Comparison of ENCODE assay signal across 24 cellular contexts in genomic region chr21:38314534-38314933, GRCh38. TPM values are rescaled to one million over a fixed set of nuclear protein-coding genes. Genes with fewer than 3 reads are reported as not detected.
"Had no signal": no experiment of that assay in that cellular context is flagged by ENCODE, and none has a peak within 500 bp of the region (broad histone marks: within the 10 kb centered on the region; RNA-seq: fewer than 3 reads in every experiment).

No MANE protein-coding gene starts in this region.

- ATAC-seq: activated CD4-positive, CD25-positive, alpha-beta regulatory T cell treated with anti-CD3 and anti-CD28 coated beads, Interleukin-2, amount 50 U/mL, for 24 hours; activated T-cell treated with anti-CD3 and anti-CD28 coated beads, Interleukin-2, amount 50 U/mL, for 72 hours; gastroesophageal sphincter; natural killer cell; sciatic nerve; stimulated activated effector memory CD8-positive, alpha-beta T cell treated with anti-CD3 and anti-CD28 coated beads, Interleukin-12 subunit alpha, Interleukin-12 subunit beta, amount 100 ng/mL, for 72 hours; T-helper 17 cell had no signal

- H3K4me1 Mint-ChIP-seq: activated CD4-positive, alpha-beta memory T cell treated with anti-CD3 and anti-CD28 coated beads, Interleukin-2, amount 10 ng/mL, durations not matched to agents 7 days and 5 days; activated CD4-positive, alpha-beta T cell treated with anti-CD3 and anti-CD28 coated beads, Interleukin-2, amount 10 ng/mL, durations not matched to agents 24 days and 14 days; activated naive CD4-positive, alpha-beta T cell treated with anti-CD3 and anti-CD28 coated beads, Interleukin-2, amount 10 ng/mL, durations not matched to agents 7 days and 5 days; natural killer cell; stimulated activated effector memory CD8-positive, alpha-beta T cell treated with anti-CD3 and anti-CD28 coated beads, Interleukin-12 subunit alpha, Interleukin-12 subunit beta, amount 100 ng/mL, for 72 hours had no signal

- H3K27me3 Mint-ChIP-seq: activated CD4-positive, alpha-beta memory T cell treated with anti-CD3 and anti-CD28 coated beads, Interleukin-2, amount 10 ng/mL, durations not matched to agents 7 days and 5 days; activated CD4-positive, alpha-beta T cell treated with anti-CD3 and anti-CD28 coated beads, Interleukin-2, amount 10 ng/mL, durations not matched to agents 24 days and 14 days had no signal

- H3K27ac Mint-ChIP-seq: activated CD4-positive, alpha-beta memory T cell treated with anti-CD3 and anti-CD28 coated beads, Interleukin-2, amount 10 ng/mL, durations not matched to agents 7 days and 5 days; activated CD4-positive, alpha-beta T cell treated with anti-CD3 and anti-CD28 coated beads, Interleukin-2, amount 10 ng/mL, durations not matched to agents 24 days and 14 days; activated naive CD4-positive, alpha-beta T cell treated with anti-CD3 and anti-CD28 coated beads, Interleukin-2, amount 10 ng/mL, durations not matched to agents 7 days and 5 days; activated T-cell treated with anti-CD3 and anti-CD28 coated beads, Interleukin-2, amount 50 U/mL, for 72 hours; endodermal cell; natural killer cell; stimulated activated effector memory CD8-positive, alpha-beta T cell treated with anti-CD3 and anti-CD28 coated beads, Interleukin-12 subunit alpha, Interleukin-12 subunit beta, amount 100 ng/mL, for 72 hours; T-helper 17 cell had no signal

- H3K36me3 ChIP-seq: gastroesophageal sphincter had no signal

- H3K4me3 ChIP-seq: gastroesophageal sphincter had no signal

- H3K36me3 Mint-ChIP-seq: activated naive CD4-positive, alpha-beta T cell treated with anti-CD3 and anti-CD28 coated beads, Interleukin-2, amount 10 ng/mL, durations not matched to agents 7 days and 5 days; natural killer cell; stimulated activated effector memory CD8-positive, alpha-beta T cell treated with anti-CD3 and anti-CD28 coated beads, Interleukin-12 subunit alpha, Interleukin-12 subunit beta, amount 100 ng/mL, for 72 hours had no signal

- H3K9me3 ChIP-seq: gastroesophageal sphincter had no signal

- H3K9me3 Mint-ChIP-seq: activated CD4-positive, alpha-beta memory T cell treated with anti-CD3 and anti-CD28 coated beads, Interleukin-2, amount 10 ng/mL, durations not matched to agents 7 days and 5 days; activated naive CD4-positive, alpha-beta T cell treated with anti-CD3 and anti-CD28 coated beads, Interleukin-2, amount 10 ng/mL, durations not matched to agents 7 days and 5 days; activated T-cell treated with anti-CD3 and anti-CD28 coated beads, Interleukin-2, amount 50 U/mL, for 72 hours; endodermal cell; natural killer cell; stimulated activated effector memory CD8-positive, alpha-beta T cell treated with anti-CD3 and anti-CD28 coated beads, Interleukin-12 subunit alpha, Interleukin-12 subunit beta, amount 100 ng/mL, for 72 hours had no signal

- H3K4me3 Mint-ChIP-seq: activated CD4-positive, alpha-beta memory T cell treated with anti-CD3 and anti-CD28 coated beads, Interleukin-2, amount 10 ng/mL, durations not matched to agents 7 days and 5 days; activated CD4-positive, alpha-beta T cell treated with anti-CD3 and anti-CD28 coated beads, Interleukin-2, amount 10 ng/mL, durations not matched to agents 24 days and 14 days; activated naive CD4-positive, alpha-beta T cell treated with anti-CD3 and anti-CD28 coated beads, Interleukin-2, amount 10 ng/mL, durations not matched to agents 7 days and 5 days; activated T-cell treated with anti-CD3 and anti-CD28 coated beads, Interleukin-2, amount 50 U/mL, for 72 hours; endodermal cell; natural killer cell; stimulated activated effector memory CD8-positive, alpha-beta T cell treated with anti-CD3 and anti-CD28 coated beads, Interleukin-12 subunit alpha, Interleukin-12 subunit beta, amount 100 ng/mL, for 72 hours; T-helper 17 cell had no signal

- H3K4me1 ChIP-seq: gastroesophageal sphincter had no signal

- DNase-seq: activated CD4-positive, alpha-beta memory T cell treated with anti-CD3 and anti-CD28 coated beads, Interleukin-2, amount 10 ng/mL, durations not matched to agents 7 days and 5 days; activated CD4-positive, alpha-beta T cell treated with anti-CD3 and anti-CD28 coated beads, Interleukin-2, amount 10 ng/mL, durations not matched to agents 24 days and 14 days; activated effector memory CD4-positive, alpha-beta T cell treated with anti-CD3 and anti-CD28 coated beads, Interleukin-2, amount 50 U/mL, for 16 hours; activated naive CD4-positive, alpha-beta T cell treated with anti-CD3 and anti-CD28 coated beads, Interleukin-2, amount 10 ng/mL, durations not matched to agents 7 days and 5 days; activated T-cell treated with anti-CD3 and anti-CD28 coated beads, Interleukin-2, amount 50 U/mL, for 72 hours; cerebellar nuclear complex; cortex of kidney; endodermal cell; head of caudate nucleus; hypothalamus; midbrain; natural killer cell; nucleus accumbens; small intestine; stimulated activated CD4-positive, alpha-beta T cell treated with anti-CD3 and anti-CD28 coated beads, Interleukin-2, amount 100 ng/mL, for 24 hours; SW 1271; T-helper 17 cell; trophoblast cell had no signal

- H3K27ac ChIP-seq: gastroesophageal sphincter, VCaP had no signal

RNA-seq across cellular contexts. Expression of gene KCNJ15, which starts 57.7 kb away (rescaled TPM):
- total RNA-seq: activated CD4-positive, alpha-beta memory T cell treated with anti-CD3 and anti-CD28 coated beads, Interleukin-2, amount 10 ng/mL, durations not matched to agents 7 days and 5 days; endodermal cell; temporal lobe had no signal
